Comparison of ENCODE assay signal across 1 cellular context in the genomic region with DNA sequence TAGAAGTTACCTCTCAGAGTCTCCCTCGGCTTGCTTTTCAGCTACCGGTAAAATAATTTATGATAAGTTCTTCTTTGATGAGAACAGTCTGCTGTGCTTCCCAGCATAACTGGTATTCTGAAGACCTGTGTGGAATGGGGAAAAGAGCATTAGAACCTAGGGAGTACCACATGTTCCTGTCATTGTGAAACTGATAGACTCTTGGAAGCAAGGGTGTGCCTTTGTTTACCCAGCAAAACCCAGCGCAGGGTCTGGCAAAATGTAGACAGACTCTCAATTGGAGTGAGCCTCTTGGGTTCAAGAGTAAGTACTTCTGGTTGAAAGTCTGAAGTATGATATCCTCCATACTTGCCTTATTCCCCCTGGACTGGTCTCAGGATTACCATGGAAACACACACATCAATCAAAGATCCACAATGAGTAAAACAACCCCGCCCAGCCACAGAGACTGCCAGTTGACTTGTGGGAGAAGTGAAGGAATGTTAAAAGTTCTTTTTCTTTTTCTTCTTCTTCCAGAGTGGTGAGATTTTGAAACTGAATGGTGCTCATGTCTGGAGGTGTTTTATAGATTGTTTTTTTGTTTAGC.
TF ChIP-seq lines count a peak whose summit lies in the region.

No MANE protein-coding gene starts in this region.

TF ChIP-seq in GM23338, 12 proteins besides CTCF, POLR2A, EP300 and RAD21:
- TF ChIP-seq STAT1 (IDR thresholded peaks at IDR 0.05; ENCODE audit: unreplicated experiment): no peak
- no peak for TF ChIP-seq NANOG (IDR thresholded peaks at IDR 0.05; ENCODE audit: borderline replicate concordance)
